Comparison of ENCODE assay signal across 13 cellular contexts in genomic region chr13:93004919-93005318, GRCh38.
A peak's percentile ranks its signal among the peaks of the same experiment; 100 is the strongest.
DNase-seq lines count a peak whose midpoint lies in the region; ATAC-seq, FAIRE-seq and TF ChIP-seq lines count a peak whose summit lies in the region.
"Had no signal": no experiment of that assay in that cellular context is flagged by ENCODE, and none has a peak within 500 bp of the region (broad histone marks: within the 10 kb centered on the region; RNA-seq: fewer than 3 reads in every experiment).

No MANE protein-coding gene starts in this region.

- TF ChIP-seq POLR2A in HepG2 (IDR thresholded peaks at IDR 0.05; ENCODE audit: insufficient read depth in 1 of 2, low read depth in 2 of 2, low read length in 2 of 2) (no peak), GM18505 (IDR thresholded peaks at IDR 0.05; ENCODE audit: borderline replicate concordance, extremely low read depth, insufficient read depth, insufficient read length) (no peak)

- no peaks in the 10 kb centered on the region for H3K9me2 ChIP-seq in GM23248 (ENCODE audit: insufficient read depth)

- POLR2A ChIA-PET in HepG2 (lab: Yijun Ruan, JAX): no interaction called here

- no peaks in the 10 kb centered on the region for H3K79me2 ChIP-seq in GM23248 (ENCODE audit: insufficient read depth)
- H3K79me2 ChIP-seq in HepG2 (ENCODE audit: insufficient read depth, low read length): no peaks in the 10 kb centered on the region

- H2AFZ ChIP-seq in GM23248 (no peak overlapping the region), HepG2 (ENCODE audit: low read length) (no peak overlapping the region)

- H3K27ac ChIP-seq in GM23248 (no peak overlapping the region), HepG2 (ENCODE audit: extremely low read length, insufficient read depth, low read length) (no peak overlapping the region)
- H3K27ac ChIP-seq: ascending aorta, sigmoid colon had no signal

- FAIRE-seq in bronchial epithelial cell (lab: Jason Lieb, UNC) (no peak), HepG2 (lab: Jason Lieb, UNC) (no peak)

- TF ChIP-seq CTCF in LNCaP clone FGC (IDR thresholded peaks at IDR 0.05; ENCODE audit: control insufficient read depth, extremely low read depth, insufficient read depth) (peak; percentile 11; the same call in 1 of the 2 replicates), bronchial epithelial cell (IDR thresholded peaks at IDR 0.05; ENCODE audit: insufficient read depth, low read length, severe bottlenecking) (peak; percentile 35), HepG2 (CRISPR knock-in tag; IDR thresholded peaks at IDR 0.05) (peak; percentile 53)

- no peaks in the 10 kb centered on the region for H3K36me3 ChIP-seq in GM23248 (ENCODE audit: low read depth)
- H3K36me3 ChIP-seq in bronchial epithelial cell (ENCODE audit: control insufficient read depth, insufficient read depth, low read length): no peaks in the 10 kb centered on the region
- no peaks in the 10 kb centered on the region for H3K36me3 ChIP-seq in HepG2 (replicated peaks in 1 of 2; ENCODE audit: control insufficient read depth in 1 of 2, insufficient read depth in 2 of 2, low read length in 2 of 2)
- H3K36me3 ChIP-seq: ascending aorta, sigmoid colon had no signal

- no peak overlapping the region for H3K4me2 ChIP-seq in GM23248 (ENCODE audit: unreplicated experiment)
- no peak overlapping the region for H3K4me2 ChIP-seq in HepG2 (ENCODE audit: low read depth, low read length)

- peak; percentile 27 for DNase-seq in GM23248
- no peak for DNase-seq in LNCaP clone FGC (ENCODE audit: low read depth)
- peak; percentile 20 for DNase-seq in bronchial epithelial cell (ENCODE audit: low read depth)
- peak; percentile 25 for DNase-seq in HepG2 (ENCODE audit: low spot score)
- DNase-seq in AG08396 (ENCODE audit: low spot score): no peak
- DNase-seq in DMS114 treated with DMSO at 0.1 percent for 48 hours (lab: John Stamatoyannopoulos, UW; ENCODE audit: unreplicated experiment): no peak
- DNase-seq: activated CD4-positive, alpha-beta T cell treated with anti-CD3 and anti-CD28 coated beads for 4 hours; Calu3; Kasumi-1; NCI-H510A; sigmoid colon had no signal

- H3K4me1 ChIP-seq in GM23248 (ENCODE audit: insufficient read depth) (no peaks in the 10 kb centered on the region), HepG2 (ENCODE audit: insufficient read depth, low read length) (no peaks in the 10 kb centered on the region)
- H3K4me1 ChIP-seq: ascending aorta, sigmoid colon had no signal

- intact Hi-C loops in HepG2 (cut with micrococcal nuclease; ENCODE audit: unreplicated experiment): no loop called here

- H3K9me3 ChIP-seq in GM23248 (ENCODE audit: low read depth) (no peaks in the 10 kb centered on the region), HepG2 (ENCODE audit: low read length) (no peaks in the 10 kb centered on the region)
- H3K9me3 ChIP-seq: sigmoid colon had no signal

- H3K27me3 ChIP-seq in GM23248 (replicated peaks; ENCODE audit: insufficient read depth) (no peaks in the 10 kb centered on the region), bronchial epithelial cell (ENCODE audit: control insufficient read depth, insufficient read depth, low read length) (no peaks in the 10 kb centered on the region), HepG2 (ENCODE audit: control insufficient read depth in 1 of 2, insufficient read depth in 2 of 2, low read length in 2 of 2) (no peaks in the 10 kb centered on the region)
- H3K27me3 ChIP-seq: ascending aorta, sigmoid colon had no signal

- H3K9ac ChIP-seq in GM23248 (no peak overlapping the region), HepG2 (ENCODE audit: insufficient read depth, low read depth, low read length) (no peak overlapping the region)

- peak; percentile 56; the same call in 2 of the 3 replicates for ATAC-seq in HepG2
- no peak for ATAC-seq in GM18505 (IDR thresholded peaks at IDR 0.05; ENCODE audit: unreplicated experiment)

- TF ChIP-seq RAD21 in HepG2 (CRISPR knock-in tag; IDR thresholded peaks at IDR 0.05): no peak

- H4K20me1 ChIP-seq in GM23248 (ENCODE audit: insufficient read depth): no peaks in the 10 kb centered on the region
- H4K20me1 ChIP-seq in HepG2 (ENCODE audit: insufficient read depth, low read length): no peaks in the 10 kb centered on the region

- CTCF ChIA-PET in HepG2 (lab: Yijun Ruan, JAX; ENCODE audit: low intra/inter-chr PET ratio, low total read pairs): no interaction called here

- TF ChIP-seq EP300 in HepG2 (IDR thresholded peaks at IDR 0.05; ENCODE audit: low read depth in 2 of 2, low read length in 2 of 2): no peak
- TF ChIP-seq EP300 in HepG2 (CRISPR knock-in tag; IDR thresholded peaks at IDR 0.05; ENCODE audit: borderline replicate concordance): no peak

- H3K4me3 ChIP-seq in GM23248: no peak overlapping the region
- H3K4me3 ChIP-seq in LNCaP clone FGC (ENCODE audit: low read depth, low read length): no peak overlapping the region
- no peak overlapping the region for H3K4me3 ChIP-seq in bronchial epithelial cell (ENCODE audit: low read depth, low read length)
- H3K4me3 ChIP-seq in HepG2 (replicated peaks in 1 of 3; ENCODE audit: insufficient read depth in 1 of 3, low read depth in 2 of 3, low read length in 3 of 3): no peak overlapping the region
- H3K4me3 ChIP-seq: ascending aorta, sigmoid colon had no signal

- in situ Hi-C loops in GM23248 (cut with MboI) (no loop called here), HepG2 (cut with HindIII; ENCODE audit: extremely low pct_ligation_motif_present, low pct_unique_long_range_greater_than_20kb) (no loop called here)

- no TSS peak for BruUV-seq in HepG2 (replicated peaks; lab: Mats Ljungman, UMichigan)

- no peaks in the 10 kb centered on the region for H3F3A ChIP-seq in GM23248 (ENCODE audit: insufficient read depth)

TF ChIP-seq in HepG2, 621 proteins besides CTCF, POLR2A, EP300 and RAD21:
- TF ChIP-seq ZFX (CRISPR knock-in tag; IDR thresholded peaks at IDR 0.05; ENCODE audit: low read depth) (no peak), PRDM4 (CRISPR knock-in tag; IDR thresholded peaks at IDR 0.05; ENCODE audit: borderline replicate concordance) (no peak), STAG1 (CRISPR knock-in tag; IDR thresholded peaks at IDR 0.05) (peak; percentile 56)
- TF ChIP-seq, protein P1, sequence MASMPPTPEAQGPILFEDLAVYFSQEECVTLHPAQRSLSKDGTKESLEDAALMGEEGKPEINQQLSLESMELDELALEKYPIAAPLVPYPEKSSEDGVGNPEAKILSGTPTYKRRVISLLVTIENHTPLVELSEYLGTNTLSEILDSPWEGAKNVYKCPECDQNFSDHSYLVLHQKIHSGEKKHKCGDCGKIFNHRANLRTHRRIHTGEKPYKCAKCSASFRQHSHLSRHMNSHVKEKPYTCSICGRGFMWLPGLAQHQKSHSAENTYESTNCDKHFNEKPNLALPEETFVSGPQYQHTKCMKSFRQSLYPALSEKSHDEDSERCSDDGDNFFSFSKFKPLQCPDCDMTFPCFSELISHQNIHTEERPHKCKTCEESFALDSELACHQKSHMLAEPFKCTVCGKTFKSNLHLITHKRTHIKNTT (CRISPR knock-in tag; IDR thresholded peaks at IDR 0.05): no peak

Comparison
In these comparisons a context has a peak if more than half of its experiments do, and no peak if none do; other contexts are left out.
1. DNase-seq: peak in GM23248 (single experiment), bronchial epithelial cell (single experiment) and HepG2 (single experiment); none in LNCaP clone FGC (single experiment), AG08396 (single experiment) and DMS114 treated with DMSO at 0.1 percent for 48 hours (single experiment).
2. Peak in every context shown above with its lines, with median percentiles within 50 percentile points of each other: CTCF ChIP-seq.